In genomic region chr17:67855504-67856324, GRCh38 we compare ENCODE assay signal across 1 cellular context.
TF ChIP-seq lines count a peak whose summit lies in the region.

No MANE protein-coding gene starts in this region.

TF ChIP-seq in GM12878, 131 proteins besides CTCF, POLR2A, EP300 and RAD21 (continued from another document):
- TF ChIP-seq, protein P1, sequence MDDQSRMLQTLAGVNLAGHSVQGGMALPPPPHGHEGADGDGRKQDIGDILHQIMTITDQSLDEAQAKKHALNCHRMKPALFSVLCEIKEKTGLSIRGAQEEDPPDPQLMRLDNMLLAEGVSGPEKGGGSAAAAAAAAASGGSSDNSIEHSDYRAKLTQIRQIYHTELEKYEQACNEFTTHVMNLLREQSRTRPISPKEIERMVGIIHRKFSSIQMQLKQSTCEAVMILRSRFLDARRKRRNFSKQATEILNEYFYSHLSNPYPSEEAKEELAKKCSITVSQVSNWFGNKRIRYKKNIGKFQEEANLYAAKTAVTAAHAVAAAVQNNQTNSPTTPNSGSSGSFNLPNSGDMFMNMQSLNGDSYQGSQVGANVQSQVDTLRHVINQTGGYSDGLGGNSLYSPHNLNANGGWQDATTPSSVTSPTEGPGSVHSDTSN (IDR thresholded peaks at IDR 0.05; ENCODE audit: insufficient replicate concordance, low read depth, low read length), result no peak
- TF ChIP-seq JUNB (IDR thresholded peaks at IDR 0.05) (no peak), SP1 (IDR thresholded peaks at IDR 0.05; ENCODE audit: low read depth, low read length) (no peak), HDAC6 (IDR thresholded peaks at IDR 0.05; ENCODE audit: unreplicated experiment) (no peak), CHD1 (IDR thresholded peaks at IDR 0.05; ENCODE audit: low read depth, low read length) (no peak), MLLT1 (IDR thresholded peaks at IDR 0.05) (0 out of 2 replicates have a peak, but pooled peaks have one; percentile 19), EED (IDR thresholded peaks at IDR 0.05; ENCODE audit: low read depth) (no peak), ZNF217 (IDR thresholded peaks at IDR 0.05) (no peak), RUNX3 (IDR thresholded peaks at IDR 0.05; ENCODE audit: low read length) (0 out of 2 replicates have a peak, but pooled peaks have one; percentile 7), POLR2AphosphoS5 (IDR thresholded peaks at IDR 0.05; ENCODE audit: low read length) (no peak), SPI1 (IDR thresholded peaks at IDR 0.05; ENCODE audit: borderline replicate concordance, insufficient read depth, low read depth, low read length) (peak; percentile 59; the same call in 1 of the 2 replicates), ZZZ3 (IDR thresholded peaks at IDR 0.05; ENCODE audit: control insufficient read depth, insufficient read length, low read depth) (no peak), POU2F2 (IDR thresholded peaks at IDR 0.05; ENCODE audit: borderline replicate concordance, low read depth, low read length) (no peak), GABPA (IDR thresholded peaks at IDR 0.05; ENCODE audit: low read depth) (no peak), ZBTB40 (IDR thresholded peaks at IDR 0.05; ENCODE audit: borderline replicate concordance) (peak; percentile 32; the same call in 1 of the 2 replicates), STAT1 (conservative IDR thresholded peaks at IDR 0.05) (no peak), ZNF592 (IDR thresholded peaks at IDR 0.05) (no peak), BMI1 (IDR thresholded peaks at IDR 0.05; ENCODE audit: borderline replicate concordance) (no peak), ZNF274 (IDR thresholded peaks at IDR 0.05; ENCODE audit: insufficient read depth, insufficient read length) (no peak), MXI1 (IDR thresholded peaks at IDR 0.05; ENCODE audit: low read depth, low read length) (no peak), CBX3 (IDR thresholded peaks at IDR 0.05; ENCODE audit: borderline replicate concordance, low read depth) (no peak)
